ENCODE assay signal across 8 cellular contexts in genomic region chr5:160434022-160434531, GRCh38. TPM values are rescaled to one million over a fixed set of nuclear protein-coding genes. Genes with fewer than 3 reads are reported as not detected.
DNase-seq lines count a peak whose midpoint lies in the region; ATAC-seq and TF ChIP-seq lines count a peak whose summit lies in the region.

No MANE protein-coding gene starts in this region.

- DNase-seq in Daoy (ENCODE audit: low read depth), result peak; percentile 76
- peak; percentile 48 for DNase-seq in RWPE1 (ENCODE audit: low spot score)
- DNase-seq in mesothelial cell of epicardium (ENCODE audit: low spot score in 2 of 2, unreplicated experiment in 2 of 2), result peak; percentile 41 to 73
- no peak for DNase-seq in vagina (ENCODE audit: extremely low spot score in 2 of 2)
- no peak for DNase-seq in colonic mucosa
- no peak for DNase-seq in right atrium auricular region (ENCODE audit: low spot score)

- peaks cover 1% of the 10 kb centered on the region for H3K36me3 Mint-ChIP-seq in mesothelial cell of epicardium

- no peaks in the 10 kb centered on the region for H3K9me3 Mint-ChIP-seq in mesothelial cell of epicardium

- H3K27me3 Mint-ChIP-seq in mesothelial cell of epicardium (ENCODE audit: low read depth), result peaks cover 16% of the 10 kb centered on the region

- TF ChIP-seq CTCF in RWPE1 (conservative IDR thresholded peaks at IDR 0.05; ENCODE audit: low read depth) (no peak), mesothelial cell of epicardium (IDR thresholded peaks at IDR 0.05; ENCODE audit: unreplicated experiment) (no peak), vagina (IDR thresholded peaks at IDR 0.05) (no peak), colonic mucosa (IDR thresholded peaks at IDR 0.05) (no peak), right atrium auricular region (IDR thresholded peaks at IDR 0.05) (no peak)

- H3K4me1 Mint-ChIP-seq in mesothelial cell of epicardium, result peaks cover 21% of the 10 kb centered on the region

- H3K9me3 ChIP-seq in vagina (no peaks in the 10 kb centered on the region), colonic mucosa (no peaks in the 10 kb centered on the region), right atrium auricular region (no peaks in the 10 kb centered on the region)

- intact Hi-C loops in vagina (cut with DNase I) (no loop called here), colonic mucosa (cut with DNase I) (no loop called here)

- H3K4me1 ChIP-seq in vagina, result peaks cover 6% of the 10 kb centered on the region
- H3K4me1 ChIP-seq in colonic mucosa, result no peaks in the 10 kb centered on the region
- peaks cover 0 to 7% of the 10 kb centered on the region in 2 donors for H3K4me1 ChIP-seq in right atrium auricular region

- H3K27ac Mint-ChIP-seq in mesothelial cell of epicardium, result peak overlapping the region; percentile 52

- CTCF ChIA-PET in RWPE1 (lab: Yijun Ruan, JAX), result interaction anchor here (0.7 kb wide), 1 partner anchor 318 kb away, joined by 3 read pairs; no protein-coding TSS in a partner anchor

- peak; percentile 79 for ATAC-seq in GM19372 (IDR thresholded peaks at IDR 0.05; ENCODE audit: low read depth, unreplicated experiment)
- ATAC-seq in HG03196 (IDR thresholded peaks at IDR 0.05; ENCODE audit: unreplicated experiment), result peak; percentile 74

- H3K4me3 Mint-ChIP-seq in mesothelial cell of epicardium, result peak overlapping the region; percentile 11

- H3K9ac ChIP-seq in colonic mucosa (ENCODE audit: low read depth in 2 of 2, low read length in 2 of 2), result no peak overlapping the region

- H3K27ac ChIP-seq in RWPE1 (peak overlapping the region; percentile 60), vagina (no peak overlapping the region), colonic mucosa (no peak overlapping the region), right atrium auricular region (no peak overlapping the region)

- no peak for TF ChIP-seq POLR2A in vagina (IDR thresholded peaks at IDR 0.05)

- no peak overlapping the region for H3K4me3 ChIP-seq in vagina
- no peak overlapping the region for H3K4me3 ChIP-seq in colonic mucosa
- no peak overlapping the region for H3K4me3 ChIP-seq in right atrium auricular region

- H3K36me3 ChIP-seq in vagina (no peaks in the 10 kb centered on the region), colonic mucosa (no peaks in the 10 kb centered on the region), right atrium auricular region (no peaks in the 10 kb centered on the region)

- H3K27me3 ChIP-seq in vagina (no peaks in the 10 kb centered on the region), colonic mucosa (no peaks in the 10 kb centered on the region), right atrium auricular region (no peaks in the 10 kb centered on the region)

- POLR2A ChIA-PET in RWPE1 (lab: Yijun Ruan, JAX; ENCODE audit: low non-redundant PET), result no interaction called here

RNA-seq across cellular contexts. Expression of gene PTTG1, which starts 12.4 kb away (rescaled TPM):
- total RNA-seq in Daoy (2014; rRNA removed; shearing (Covaris generic)), result 497 and 636 TPM in 2 replicates
- total RNA-seq in mesothelial cell of epicardium, result 42.6 to 43.3 TPM (median 42.7 TPM) in 3 replicates
- 89.1 TPM for total RNA-seq in vagina
- total RNA-seq in colonic mucosa, result 100 to 1,000 TPM in 1 of 2 donors, 10 to 100 TPM in 1; 37.0 to 104 TPM
- total RNA-seq in right atrium auricular region, result 1 to 10 TPM; 4.0 to 5.9 TPM

RNA-seq across cellular contexts. Expression of gene SLU7, which starts 15.2 kb away (rescaled TPM):
- 62.4 and 64.4 TPM in 2 replicates for total RNA-seq in Daoy (2014; rRNA removed; shearing (Covaris generic))
- 35.8 to 39.0 TPM (median 36.9 TPM) in 3 replicates for total RNA-seq in mesothelial cell of epicardium
- 24.3 TPM for total RNA-seq in vagina
- 10 to 100 TPM; 31.5 to 48.8 TPM for total RNA-seq in colonic mucosa
- total RNA-seq in right atrium auricular region, result 10 to 100 TPM; 55.0 to 55.2 TPM

RNA-seq across cellular contexts. Expression of gene FAM200C, which starts 34.2 kb away (rescaled TPM):
- total RNA-seq in Daoy (2014; rRNA removed; shearing (Covaris generic)), result 8.5 and 10.3 TPM in 2 replicates
- 5.8 to 6.6 TPM (median 6.0 TPM) in 3 replicates for total RNA-seq in mesothelial cell of epicardium
- 2.5 TPM for total RNA-seq in vagina
- total RNA-seq in colonic mucosa, result 1 to 10 TPM; 1.8 to 2.3 TPM
- 1 to 10 TPM; 3.3 to 4.2 TPM for total RNA-seq in right atrium auricular region

Comparison
In these comparisons a context has a peak if more than half of its experiments do, and no peak if none do; other contexts are left out.
1. DNase-seq: peak in Daoy (single experiment), RWPE1 (single experiment) and mesothelial cell of epicardium (2 of 2); none in vagina (0 of 2), colonic mucosa (single experiment) and right atrium auricular region (single experiment).